In the genomic region with DNA sequence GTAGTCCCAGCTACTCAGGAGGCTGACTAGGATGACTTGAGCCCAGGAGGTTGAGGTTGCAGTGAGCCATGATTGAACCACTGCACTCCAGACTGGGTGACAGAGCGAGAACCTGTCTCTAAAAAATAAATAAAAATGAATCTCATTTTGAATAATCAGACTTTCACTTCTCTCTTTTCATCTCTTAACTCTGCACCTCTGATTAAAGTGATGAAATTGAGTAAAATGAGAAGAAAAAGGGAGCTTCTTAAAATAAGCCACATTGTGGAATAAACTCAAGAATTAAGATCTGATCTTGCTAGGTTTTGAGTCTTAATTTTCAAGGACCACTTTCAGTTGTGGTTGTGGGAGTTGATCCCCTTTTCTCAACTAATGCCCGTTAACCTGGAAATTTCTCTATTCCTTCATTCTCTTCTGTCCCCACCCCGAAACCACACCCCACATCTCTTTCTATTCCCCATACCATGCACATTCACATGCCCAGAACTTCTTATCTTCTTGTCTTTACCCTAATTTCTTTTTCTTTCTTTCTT, we compare ENCODE assay signal across 8 cellular contexts.
DNase-seq lines count a peak whose midpoint lies in the region; ATAC-seq and TF ChIP-seq lines count a peak whose summit lies in the region.
"Had no signal": no experiment of that assay in that cellular context is flagged by ENCODE, and none has a peak within 500 bp of the region (broad histone marks: within the 10 kb centered on the region; RNA-seq: fewer than 3 reads in every experiment).

No MANE protein-coding gene starts in this region.

- in situ Hi-C loops in GM13977 (cut with MboI; ENCODE audit: low pct_unique_long_range_greater_than_20kb, low sequenced_read_pairs, unreplicated experiment): no loop called here

- no peak overlapping the region for H3K27ac ChIP-seq in PC-3 (ENCODE audit: low read length)
- H3K27ac ChIP-seq: parathyroid adenoma had no signal

- intact Hi-C loops in PC-3 (cut with micrococcal nuclease): no loop called here

- H3K9me2 ChIP-seq in PC-3 (replicated peaks; ENCODE audit: low read length): no peaks in the 10 kb centered on the region

- H3K4me1 ChIP-seq in PC-3 (ENCODE audit: insufficient read depth, low read length): peaks cover 42% of the 10 kb centered on the region
- H3K4me1 ChIP-seq: parathyroid adenoma had no signal

- CTCF ChIA-PET in PC-3 (lab: Charles Lee): no interaction called here

- H3F3A ChIP-seq in PC-3 (ENCODE audit: low read length, unreplicated experiment): peaks cover 4% of the 10 kb centered on the region

- no peaks in the 10 kb centered on the region for H3K9me3 ChIP-seq in PC-3 (ENCODE audit: low read length)

- 0 out of 2 replicates have a peak overlapping the region, but pooled peaks have one; percentile 7 for H3K4me2 ChIP-seq in PC-3 (ENCODE audit: low read length)

- no peaks in the 10 kb centered on the region for H3K27me3 ChIP-seq in PC-3 (ENCODE audit: low read length)

- H2AFZ ChIP-seq in PC-3 (ENCODE audit: low read length): no peak overlapping the region
- H2AFZ ChIP-seq: parathyroid adenoma had no signal

- POLR2A ChIA-PET in PC-3 (lab: Charles Lee; ENCODE audit: unreplicated experiment): interaction anchor here (0.6 kb wide), 1 partner anchor 638 kb away, joined by 3 read pairs; no protein-coding TSS in a partner anchor

- no peak overlapping the region for H3K4me3 ChIP-seq in PC-3 (ENCODE audit: low read length)

- no peak overlapping the region for H3K9ac ChIP-seq in PC-3 (ENCODE audit: low read length)
- H3K9ac ChIP-seq: parathyroid adenoma had no signal

- DNase-seq in PC-3 (no peak), SW480 (ENCODE audit: low spot score) (no peak), DMS53 treated with DMSO at 0.1 percent for 48 hours (lab: John Stamatoyannopoulos, UW; ENCODE audit: unreplicated experiment) (no peak), GM13977 (ENCODE audit: low spot score) (no peak)

- H3K79me2 ChIP-seq in PC-3 (ENCODE audit: low read length): no peaks in the 10 kb centered on the region
- H3K79me2 ChIP-seq: parathyroid adenoma had no signal

- no peaks in the 10 kb centered on the region for H4K20me1 ChIP-seq in PC-3 (ENCODE audit: low read length)

- no TSS peak for BruUV-seq in PC-3 (replicated peaks; lab: Mats Ljungman, UMichigan)

- no peaks in the 10 kb centered on the region for H3K36me3 ChIP-seq in PC-3 (ENCODE audit: low read depth, low read length)

- TF ChIP-seq CTCF in PC-3 (conservative IDR thresholded peaks at IDR 0.05; ENCODE audit: low read depth, low read length): no peak
- no peak for TF ChIP-seq CTCF in GM13977 (IDR thresholded peaks at IDR 0.05; ENCODE audit: extremely low read depth, insufficient read depth, missing control alignments)

- ATAC-seq in GM18502 (IDR thresholded peaks at IDR 0.05; ENCODE audit: poor library complexity, unreplicated experiment): peak; percentile 66
- peak; percentile 60 for ATAC-seq in GM19351 (IDR thresholded peaks at IDR 0.05; ENCODE audit: unreplicated experiment)
- ATAC-seq in HG02885 (IDR thresholded peaks at IDR 0.05; ENCODE audit: poor library complexity, unreplicated experiment): peak; percentile 78
- ATAC-seq in PC-3: no peak
